In the genomic region with DNA sequence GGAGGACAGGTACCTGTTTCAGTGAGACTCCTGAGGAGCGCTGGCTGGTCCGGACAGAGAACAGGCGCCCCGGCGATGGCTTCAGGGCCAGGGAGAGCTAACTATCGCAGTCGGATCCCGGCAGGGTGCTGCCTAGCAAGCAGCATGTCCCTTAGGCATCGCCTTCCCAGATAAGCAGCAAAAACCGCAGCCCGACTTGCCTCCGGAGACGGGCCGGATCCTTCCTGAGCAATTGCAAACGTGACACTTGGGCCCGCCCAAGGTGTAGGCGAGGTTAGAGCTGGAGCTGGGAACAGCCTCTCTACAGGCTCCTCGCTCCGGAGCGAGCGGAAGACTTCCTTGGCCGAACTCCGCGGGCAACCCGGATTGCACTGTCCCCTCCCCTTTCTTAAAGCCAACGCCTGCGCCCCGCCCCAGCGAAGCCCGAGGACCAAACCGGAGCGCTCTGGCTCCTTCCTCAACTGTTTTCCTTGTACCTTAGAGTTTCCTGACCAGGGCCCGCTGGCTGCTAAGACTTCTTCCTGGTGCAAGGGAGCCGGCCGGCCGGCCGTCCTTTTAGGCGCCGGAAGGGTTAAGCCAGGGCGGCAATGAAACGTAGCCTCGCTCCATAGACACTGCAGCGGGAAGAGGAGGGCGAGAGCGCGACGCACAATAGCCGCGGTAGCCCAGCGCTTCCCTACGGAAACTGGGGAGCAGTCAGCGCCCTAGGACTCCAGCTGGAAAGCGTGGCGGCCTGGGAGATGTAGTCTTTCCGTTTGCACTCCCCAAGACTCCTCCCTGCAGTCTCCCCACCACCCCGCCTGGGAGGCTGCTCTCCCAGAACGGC, we compare ENCODE assay signal across 8 cellular contexts. TPM values are rescaled to one million over a fixed set of nuclear protein-coding genes. Genes with fewer than 3 reads are reported as not detected.
A peak's percentile ranks its signal among the peaks of the same experiment; 100 is the strongest.
DNase-seq lines count a peak whose midpoint lies in the region; ATAC-seq and TF ChIP-seq lines count a peak whose summit lies in the region.

OPHN1 (minus strand) TSS at position 341 of the 826 bp plus-strand sequence. CDS start 475 bp downstream, outside the sequence.

- peak; percentile 17 for DNase-seq in activated T-cell treated with anti-CD3 and anti-CD28 coated beads, Interleukin-2, amount 50 U/mL, for 1 hour
- DNase-seq in activated T-cell treated with anti-CD3 and anti-CD28 coated beads for 4 hours = no peak
- DNase-seq in NCI-H510A treated with DMSO at 0.1 percent for 48 hours (lab: John Stamatoyannopoulos, UW) = peak; percentile 35
- DNase-seq in amniotic stem cell (lab: John Stamatoyannopoulos, UW) = peak; percentile 9
- peak; percentile 87 for DNase-seq in Right ventricle myocardium inferior (ENCODE audit: missing footprints)
- peak; percentile 39 for DNase-seq in neural crest cell (ENCODE audit: low read depth, low spot score)
- DNase-seq in NCI-H1436 treated with DMSO at 0.1 percent for 48 hours (lab: John Stamatoyannopoulos, UW) = no peak
- DNase-seq in MM.1S = no peak

- no peak within 1 kb of the TSS for H3K27ac ChIP-seq in MM.1S (ENCODE audit: low read length)

- H3K9me2 ChIP-seq in MM.1S (replicated peaks; ENCODE audit: insufficient read depth, low read length) = no peaks in the 10 kb centered on the region

- no peaks in the 10 kb centered on the region for H4K20me1 ChIP-seq in MM.1S (ENCODE audit: insufficient read depth, low read length)

- peaks cover 16% of the 10 kb centered on the region for H3K4me1 Mint-ChIP-seq in neural crest cell

- no peaks in the 10 kb centered on the region for H3K9me3 ChIP-seq in MM.1S (replicated peaks; ENCODE audit: insufficient read depth, low read length)

- peaks cover 5% of the 10 kb centered on the region for H3K36me3 Mint-ChIP-seq in neural crest cell (ENCODE audit: low read depth)

- H3F3A ChIP-seq in MM.1S (ENCODE audit: insufficient read depth, low read length) = no peaks in the 10 kb centered on the region

- H3K4me2 ChIP-seq in MM.1S (ENCODE audit: low read depth, low read length) = no peak within 1 kb of the TSS

- peak within 1 kb of the TSS; percentile 97 for H3K4me3 Mint-ChIP-seq in neural crest cell

- no peak within 1 kb of the TSS for H3K4me3 ChIP-seq in MM.1S (ENCODE audit: low read length)

- H3K36me3 ChIP-seq in MM.1S (replicated peaks; ENCODE audit: insufficient read depth, low read length) = no peaks in the 10 kb centered on the region

- intact Hi-C loops in Right ventricle myocardium inferior (cut with DNase I) = loop anchor here (5.0 kb wide), 1 partner anchor 64 kb away; the partner anchor contains the start of gene YIPF6

- no peaks in the 10 kb centered on the region for H3K27me3 ChIP-seq in MM.1S (replicated peaks; ENCODE audit: insufficient read depth, low read length)

- peaks cover under 1% of the 10 kb centered on the region for H3K9me3 Mint-ChIP-seq in neural crest cell

- H3K27ac Mint-ChIP-seq in neural crest cell (ENCODE audit: unreplicated experiment) = peak within 1 kb of the TSS; percentile 67

- no peaks in the 10 kb centered on the region for H3K4me1 ChIP-seq in MM.1S (ENCODE audit: low read length)

- H3K79me2 ChIP-seq in MM.1S (ENCODE audit: low read length) = no peaks in the 10 kb centered on the region

- TF ChIP-seq CTCF in neural crest cell (conservative IDR thresholded peaks at IDR 0.05) (no peak), MM.1S (IDR thresholded peaks at IDR 0.05; ENCODE audit: low read length) (no peak)

- H3K9ac ChIP-seq in MM.1S (ENCODE audit: low read length) = no peak within 1 kb of the TSS

- H3K27me3 Mint-ChIP-seq in neural crest cell (ENCODE audit: low read depth) = no peaks in the 10 kb centered on the region

- no peak within 1 kb of the TSS for H2AFZ ChIP-seq in MM.1S (ENCODE audit: low read length)

- ATAC-seq in Right ventricle myocardium inferior = peak; percentile 95

RNA-seq across cellular contexts. Expression of gene OPHN1, which starts in this region (rescaled TPM):
- total RNA-seq in Right ventricle myocardium inferior = 8.0 TPM
- 8.3 and 9.4 TPM in 2 replicates for total RNA-seq in neural crest cell

Comparison
In these comparisons a context has a peak if more than half of its experiments do, and no peak if none do; other contexts are left out.
1. DNase-seq: peak in activated T-cell treated with anti-CD3 and anti-CD28 coated beads, Interleukin-2, amount 50 U/mL, for 1 hour (single experiment), NCI-H510A treated with DMSO at 0.1 percent for 48 hours (single experiment), amniotic stem cell (single experiment), Right ventricle myocardium inferior (single experiment) and neural crest cell (single experiment); none in activated T-cell treated with anti-CD3 and anti-CD28 coated beads for 4 hours (single experiment), NCI-H1436 treated with DMSO at 0.1 percent for 48 hours (single experiment) and MM.1S (single experiment).